Comparison of ENCODE assay signal across 8 cellular contexts in genomic region chr19:7292950-7293794, GRCh38. TPM values are rescaled to one million over a fixed set of nuclear protein-coding genes. Genes with fewer than 3 reads are reported as not detected.
DNase-seq lines count a peak whose midpoint lies in the region; ATAC-seq and TF ChIP-seq lines count a peak whose summit lies in the region.

No MANE protein-coding gene starts in this region.

- no peak overlapping the region for H2AFZ ChIP-seq in neural cell (ENCODE audit: low read depth, low read length)

- no peaks in the 10 kb centered on the region for H3K36me3 Mint-ChIP-seq in activated CD4-positive, alpha-beta memory T cell treated with anti-CD3 and anti-CD28 coated beads for 36 hours
- H3K36me3 Mint-ChIP-seq in activated CD4-positive, alpha-beta memory T cell treated with anti-CD3 and anti-CD28 coated beads, Interleukin-2, amount 10 ng/mL, durations not matched to agents 7 days and 5 days (ENCODE audit: low read depth), result no peaks in the 10 kb centered on the region

- no peak overlapping the region for H3K27ac ChIP-seq in SJCRH30
- H3K27ac ChIP-seq in esophagus squamous epithelium, result peak overlapping the region; percentile 72 to 90 (median 84)
- no peak overlapping the region for H3K27ac ChIP-seq in neural cell (ENCODE audit: low read length)

- H3K79me2 ChIP-seq in neural cell (replicated peaks; ENCODE audit: insufficient read depth, low read length), result peaks cover 13% of the 10 kb centered on the region

- peak overlapping the region; percentile 81 for H3K9ac ChIP-seq in neural cell (ENCODE audit: low read length)

- intact Hi-C loops in activated CD4-positive, alpha-beta memory T cell treated with anti-CD3 and anti-CD28 coated beads for 36 hours (cut with micrococcal nuclease), result no loop called here
- intact Hi-C loops in esophagus squamous epithelium (cut with DNase I), result loop anchor here (2.0 kb wide), 1 partner anchor 94 kb away; no protein-coding TSS in a partner anchor

- H3K9me3 Mint-ChIP-seq in activated CD4-positive, alpha-beta memory T cell treated with anti-CD3 and anti-CD28 coated beads for 36 hours, result no peaks in the 10 kb centered on the region
- H3K9me3 Mint-ChIP-seq in activated CD4-positive, alpha-beta memory T cell treated with anti-CD3 and anti-CD28 coated beads, Interleukin-2, amount 10 ng/mL, durations not matched to agents 7 days and 5 days, result no peaks in the 10 kb centered on the region

- TF ChIP-seq POLR2A in esophagus squamous epithelium (IDR thresholded peaks at IDR 0.05), result no peak

- no peaks in the 10 kb centered on the region for H4K20me1 ChIP-seq in neural cell (ENCODE audit: insufficient read depth)

- H3K36me3 ChIP-seq in SJCRH30 (no peaks in the 10 kb centered on the region), esophagus squamous epithelium (no peaks in the 10 kb centered on the region), neural cell (ENCODE audit: insufficient read depth, low read length) (no peaks in the 10 kb centered on the region)

- WGBS in esophagus squamous epithelium, 2 donors, result 31 to 32% methylated on average over 13 to 16 of the region's 58 CpGs

- H3K27me3 ChIP-seq in SJCRH30 (no peaks in the 10 kb centered on the region), esophagus squamous epithelium (peaks cover 0 to 88% (median 0%) of the 10 kb centered on the region in 4 donors), neural cell (ENCODE audit: insufficient read depth, low read depth, low read length) (no peaks in the 10 kb centered on the region)

- H3K4me2 ChIP-seq in neural cell (ENCODE audit: low read length), result peak overlapping the region; percentile 54

- H3K4me3 ChIP-seq in SJCRH30, result peak overlapping the region; percentile 99
- H3K4me3 ChIP-seq in esophagus squamous epithelium, result peak overlapping the region; percentile 72 to 93 (median 79)
- H3K4me3 ChIP-seq in neural cell (ENCODE audit: low read length), result peak overlapping the region; percentile 92

- H3K27ac Mint-ChIP-seq in activated CD4-positive, alpha-beta memory T cell treated with anti-CD3 and anti-CD28 coated beads for 36 hours, result no peak overlapping the region
- no peak overlapping the region for H3K27ac Mint-ChIP-seq in activated CD4-positive, alpha-beta memory T cell treated with anti-CD3 and anti-CD28 coated beads, Interleukin-2, amount 10 ng/mL, durations not matched to agents 7 days and 5 days

- POLR2A ChIA-PET in activated CD4-positive, alpha-beta memory T cell treated with anti-CD3 and anti-CD28 coated beads for 36 hours (lab: Charles Lee), result no interaction called here
- POLR2A ChIA-PET in activated CD4-positive, alpha-beta memory T cell treated with anti-CD3 and anti-CD28 coated beads, Interleukin-2, amount 10 ng/mL, durations not matched to agents 7 days and 5 days (lab: Charles Lee), result interaction anchor here (0.9 to 1.5 kb wide), 2 partner anchors 11 to 194 kb away, joined by 3 read pairs; no protein-coding TSS in a partner anchor

- no peak for TF ChIP-seq CTCF in esophagus squamous epithelium (IDR thresholded peaks at IDR 0.05)
- TF ChIP-seq CTCF in neural cell (IDR thresholded peaks at IDR 0.05; ENCODE audit: poor library complexity, severe bottlenecking), result no peak

- ATAC-seq in GM18517 (IDR thresholded peaks at IDR 0.05; ENCODE audit: unreplicated experiment), result no peak
- no peak for ATAC-seq in HG03460 (IDR thresholded peaks at IDR 0.05; ENCODE audit: unreplicated experiment)

- H3K4me3 Mint-ChIP-seq in activated CD4-positive, alpha-beta memory T cell treated with anti-CD3 and anti-CD28 coated beads for 36 hours, result peak overlapping the region; percentile 50
- H3K4me3 Mint-ChIP-seq in activated CD4-positive, alpha-beta memory T cell treated with anti-CD3 and anti-CD28 coated beads, Interleukin-2, amount 10 ng/mL, durations not matched to agents 7 days and 5 days, result no peak overlapping the region

- peaks cover 6% of the 10 kb centered on the region for H3K4me1 Mint-ChIP-seq in activated CD4-positive, alpha-beta memory T cell treated with anti-CD3 and anti-CD28 coated beads for 36 hours (ENCODE audit: low read depth)
- H3K4me1 Mint-ChIP-seq in activated CD4-positive, alpha-beta memory T cell treated with anti-CD3 and anti-CD28 coated beads, Interleukin-2, amount 10 ng/mL, durations not matched to agents 7 days and 5 days, result peaks cover 12% of the 10 kb centered on the region

- H3F3A ChIP-seq in neural cell (ENCODE audit: insufficient read depth, low read length, poor library complexity, severe bottlenecking), result no peaks in the 10 kb centered on the region

- TF ChIP-seq RAD21 in neural cell (conservative IDR thresholded peaks at IDR 0.05), result no peak

- no peaks in the 10 kb centered on the region for H3K9me3 ChIP-seq in SJCRH30 (replicated peaks)
- no peaks in the 10 kb centered on the region for H3K9me3 ChIP-seq in esophagus squamous epithelium
- no peaks in the 10 kb centered on the region for H3K9me3 ChIP-seq in neural cell (ENCODE audit: low read length)

- CTCF ChIA-PET in activated CD4-positive, alpha-beta memory T cell treated with anti-CD3 and anti-CD28 coated beads for 36 hours (lab: Charles Lee), result interaction anchor here (0.9 to 1.1 kb wide), 2 partner anchors 48 to 144 kb away, joined by 3 to 6 read pairs; no protein-coding TSS in a partner anchor
- CTCF ChIA-PET in activated CD4-positive, alpha-beta memory T cell treated with anti-CD3 and anti-CD28 coated beads, Interleukin-2, amount 10 ng/mL, durations not matched to agents 7 days and 5 days (lab: Charles Lee), result interaction anchor here (0.6 kb wide), 1 partner anchor 11 kb away, joined by 3 read pairs; no protein-coding TSS in a partner anchor

- H3K27me3 Mint-ChIP-seq in activated CD4-positive, alpha-beta memory T cell treated with anti-CD3 and anti-CD28 coated beads for 36 hours, result peaks cover 40% of the 10 kb centered on the region
- H3K27me3 Mint-ChIP-seq in activated CD4-positive, alpha-beta memory T cell treated with anti-CD3 and anti-CD28 coated beads, Interleukin-2, amount 10 ng/mL, durations not matched to agents 7 days and 5 days, result peaks cover 32% of the 10 kb centered on the region

- H3K4me1 ChIP-seq in SJCRH30 (peaks cover 5% of the 10 kb centered on the region), esophagus squamous epithelium (peaks cover 12 to 44% (median 13%) of the 10 kb centered on the region in 3 donors)

- no peaks in the 10 kb centered on the region for H3K9me2 ChIP-seq in neural cell (ENCODE audit: insufficient read depth, low read length)

- peak; percentile 13 for DNase-seq in activated CD4-positive, alpha-beta memory T cell treated with anti-CD3 and anti-CD28 coated beads for 36 hours
- no peak for DNase-seq in activated CD4-positive, alpha-beta memory T cell treated with anti-CD3 and anti-CD28 coated beads, Interleukin-2, amount 10 ng/mL, durations not matched to agents 7 days and 5 days
- DNase-seq in SJCRH30 (no peak), esophagus squamous epithelium (lab: John Stamatoyannopoulos, UW) (no peak), NCI-H128 (lab: John Stamatoyannopoulos, UW; ENCODE audit: unreplicated experiment) (no peak)

- TF ChIP-seq EP300 in neural cell (conservative IDR thresholded peaks at IDR 0.05; ENCODE audit: poor library complexity, severe bottlenecking), result no peak

TF ChIP-seq in neural cell, 6 proteins besides CTCF, POLR2A, EP300 and RAD21:
- TF ChIP-seq MXI1 (conservative IDR thresholded peaks at IDR 0.05; ENCODE audit: poor library complexity, severe bottlenecking), result no peak
- TF ChIP-seq EZH2 (IDR thresholded peaks at IDR 0.05; ENCODE audit: borderline replicate concordance, insufficient read depth, low read length, poor library complexity, severe bottlenecking), result no peak
- no peak for TF ChIP-seq TAF1 (IDR thresholded peaks at IDR 0.05; ENCODE audit: low read depth)
- no peak for TF ChIP-seq REST (IDR thresholded peaks at IDR 0.05; ENCODE audit: borderline replicate concordance)
TF ChIP-seq in neural cell: peak in this region for 0.

RNA-seq across cellular contexts. Expression of gene INSR, which starts 1.0 kb away (rescaled TPM):
- total RNA-seq in activated CD4-positive, alpha-beta memory T cell treated with anti-CD3 and anti-CD28 coated beads for 36 hours, result 1 to 10 TPM; 2.9 to 3.3 TPM
- total RNA-seq in activated CD4-positive, alpha-beta memory T cell treated with anti-CD3 and anti-CD28 coated beads, Interleukin-2, amount 10 ng/mL, durations not matched to agents 7 days and 5 days, result 1 to 10 TPM in 1 of 2 experiments, under 1 TPM in 1; 0.90 to 1.3 TPM
- total RNA-seq in SJCRH30 (2014; rRNA removed; shearing (Covaris generic)), result 12.9 and 14.3 TPM in 2 replicates
- total RNA-seq in esophagus squamous epithelium, result 10 to 100 TPM in 3 of 4 donors, 1 to 10 TPM in 1; 4.9 to 33.4 (median 10.8) TPM
- polyA plus RNA-seq in neural cell, result 16.0 and 19.6 TPM in 2 replicates
- polyA minus RNA-seq in neural cell, result 84.3 and 95.7 TPM in 2 replicates

RNA-seq across cellular contexts. Expression of gene ARHGEF18, which starts 55.6 kb away (rescaled TPM):
- 10 to 100 TPM; 36.9 to 37.1 TPM for total RNA-seq in activated CD4-positive, alpha-beta memory T cell treated with anti-CD3 and anti-CD28 coated beads for 36 hours
- total RNA-seq in activated CD4-positive, alpha-beta memory T cell treated with anti-CD3 and anti-CD28 coated beads, Interleukin-2, amount 10 ng/mL, durations not matched to agents 7 days and 5 days, result 10 to 100 TPM; 31.9 to 36.0 TPM
- 18.4 and 19.2 TPM in 2 replicates for total RNA-seq in SJCRH30 (2014; rRNA removed; shearing (Covaris generic))
- 10 to 100 TPM; 24.2 to 42.0 (median 28.7) TPM for total RNA-seq in esophagus squamous epithelium
- 22.7 and 33.6 TPM in 2 replicates for polyA plus RNA-seq in neural cell
- polyA minus RNA-seq in neural cell, result 48.0 and 53.3 TPM in 2 replicates

Comparison
In these comparisons a context has a peak if more than half of its experiments do, and no peak if none do; other contexts are left out.
1. H3K27ac ChIP-seq: peak in esophagus squamous epithelium (4 of 4); none in SJCRH30 (single experiment) and neural cell (single experiment).
2. Peak in every context shown above with its lines, with median percentiles within 50 percentile points of each other: H3K4me3 ChIP-seq.